8 cellular contexts compared by ENCODE assay signal in genomic region chr14:23182372-23183014, GRCh38.
DNase-seq lines count a peak whose midpoint lies in the region; ATAC-seq and TF ChIP-seq lines count a peak whose summit lies in the region.

No MANE protein-coding gene starts in this region.

- H3K4me1 ChIP-seq in NT2/D1 (ENCODE audit: insufficient read depth, insufficient read length) = no peaks in the 10 kb centered on the region

- H3K4me3 ChIP-seq in NT2/D1 (ENCODE audit: insufficient read length, low read depth) (peak overlapping the region; percentile 61), astrocyte of the cerebellum (ENCODE audit: low read depth, low read length) (peak overlapping the region; percentile 49), skin epidermis (peak overlapping the region; percentile 20 to 49 (median 37))

- in situ Hi-C loops in astrocyte of the cerebellum (cut with HindIII; ENCODE audit: low sequenced_read_pairs) = no loop called here

- ATAC-seq in GM18517 (IDR thresholded peaks at IDR 0.05; ENCODE audit: unreplicated experiment) (no peak), GM21825 (IDR thresholded peaks at IDR 0.05; ENCODE audit: unreplicated experiment) (no peak), HG03097 (IDR thresholded peaks at IDR 0.05; ENCODE audit: low FRiP score, unreplicated experiment) (no peak)

- peak overlapping the region; percentile 68 for H3K9ac ChIP-seq in NT2/D1 (ENCODE audit: insufficient read length, low read depth)

- DNase-seq in DMS79 (lab: John Stamatoyannopoulos, UW) (peak; percentile 40), NT2/D1 (ENCODE audit: low read depth, low spot score) (no peak), astrocyte of the cerebellum (ENCODE audit: low read depth) (no peak), iPS-NIHi11 (ENCODE audit: low spot score) (peak; percentile 86)

- H3K27ac ChIP-seq in skin epidermis = peak overlapping the region in 12 of 21 experiments; percentile 7 to 66 (median 37)

- TF ChIP-seq CTCF in astrocyte of the cerebellum (IDR thresholded peaks at IDR 0.05; ENCODE audit: low read depth, low read length, missing control alignments) = no peak

- H3K9me3 ChIP-seq in NT2/D1 (ENCODE audit: insufficient read depth, low read length) = no peaks in the 10 kb centered on the region

- no peaks in the 10 kb centered on the region for H3K36me3 ChIP-seq in NT2/D1 (ENCODE audit: insufficient read depth, insufficient read length, low read length)

- H3K27me3 ChIP-seq in NT2/D1 (ENCODE audit: insufficient read depth, insufficient read length) = no peaks in the 10 kb centered on the region

Comparison
In these comparisons a context has a peak if more than half of its experiments do, and no peak if none do; other contexts are left out.
1. DNase-seq: peak in DMS79 (single experiment) and iPS-NIHi11 (single experiment); none in NT2/D1 (single experiment) and astrocyte of the cerebellum (single experiment).
2. Peak in every context shown above with its lines, with median percentiles within 50 percentile points of each other: H3K4me3 ChIP-seq.